Comparison of ENCODE assay signal across 20 cellular contexts in genomic region chr1:47679826-47680225, GRCh38.
A peak's percentile ranks its signal among the peaks of the same experiment; 100 is the strongest.
DNase-seq lines count a peak whose midpoint lies in the region; ATAC-seq, FAIRE-seq and TF ChIP-seq lines count a peak whose summit lies in the region.
"Had no signal": no experiment of that assay in that cellular context is flagged by ENCODE, and none has a peak within 500 bp of the region (broad histone marks: within the 10 kb centered on the region; RNA-seq: fewer than 3 reads in every experiment).

No MANE protein-coding gene starts in this region.

- peaks cover 20 to 50% (median 42%) of the 10 kb centered on the region in 10 experiments for H3K4me1 ChIP-seq in BLaER1 treated with 17β-estradiol and CSF1 and Interleukin-3, amounts not matched to agents 10 nM and 100 nM
- H3K4me1 ChIP-seq in astrocyte (ENCODE audit: insufficient read depth, low read length) = peaks cover 3% of the 10 kb centered on the region
- peaks cover 1% of the 10 kb centered on the region for H3K4me1 ChIP-seq in hepatocyte (ENCODE audit: insufficient read depth)

- H4K20me1 ChIP-seq in BLaER1 treated with 17β-estradiol and CSF1 and Interleukin-3, amounts not matched to agents 10 nM and 100 nM = peaks cover 0 to 5% (median 0%) of the 10 kb centered on the region in 11 experiments; a peak in 1 of 22 replicates
- H4K20me1 ChIP-seq in astrocyte (ENCODE audit: insufficient read depth, low read length) (no peaks in the 10 kb centered on the region), hepatocyte (ENCODE audit: insufficient read depth, poor library complexity, severe bottlenecking) (no peaks in the 10 kb centered on the region)

- no peak overlapping the region for H3K4me3 Mint-ChIP-seq in astrocyte (ENCODE audit: unreplicated experiment)
- H3K4me3 Mint-ChIP-seq: CD4-positive, alpha-beta memory T cell had no signal

- peak overlapping the region; percentile 28 for H3K27ac Mint-ChIP-seq in astrocyte (ENCODE audit: unreplicated experiment)
- H3K27ac Mint-ChIP-seq: CD4-positive, alpha-beta memory T cell had no signal

- FAIRE-seq in astrocyte (lab: Jason Lieb, UNC) = no peak

- H3K79me2 ChIP-seq in astrocyte (ENCODE audit: insufficient read depth, low read length) (no peaks in the 10 kb centered on the region), hepatocyte (no peaks in the 10 kb centered on the region)

- no peaks in the 10 kb centered on the region for H3K9me3 ChIP-seq in BLaER1 treated with 17β-estradiol and CSF1 and Interleukin-3, amounts not matched to agents 10 nM and 100 nM (replicated peaks in 1 of 11)
- H3K9me3 ChIP-seq in astrocyte (ENCODE audit: insufficient read depth, low read depth, low read length) (no peaks in the 10 kb centered on the region), hepatocyte (ENCODE audit: low read depth) (no peaks in the 10 kb centered on the region)

- no peaks in the 10 kb centered on the region for H3K9me2 ChIP-seq in hepatocyte (replicated peaks; ENCODE audit: insufficient read depth)

- DNase-seq in astrocyte (ENCODE audit: low read depth) (no peak), mesenteric fat pad (ENCODE audit: low spot score) (peak; percentile 60), left colon (no peak), hepatocyte (ENCODE audit: low spot score) (no peak)
- peak; percentile 5 for DNase-seq in stimulated activated CD8-positive, alpha-beta memory T cell treated with anti-CD3 and anti-CD28 coated beads, Interleukin-4, amount 100 ng/mL, for 48 hours
- no peak for DNase-seq in activated CD4-positive, alpha-beta T cell treated with anti-CD3 and anti-CD28 coated beads for 4 hours
- DNase-seq: ACHN; AML-193; CD4-positive, alpha-beta memory T cell; HCEC 1CT; MM.1S; NCI-H1105; NCI-H1694 treated with DMSO at 0.1 percent for 48 hours; NCI-H2107; NCI-H2227 treated with DMSO at 0.1 percent for 48 hours; NCI-H524 treated with DMSO at 0.1 percent for 48 hours; Right ventricle myocardium superior had no signal

- H3K36me3 Mint-ChIP-seq in astrocyte (ENCODE audit: low read depth, unreplicated experiment) = peaks cover 2% of the 10 kb centered on the region
- H3K36me3 Mint-ChIP-seq: CD4-positive, alpha-beta memory T cell had no signal

- ATAC-seq in GM18867 (IDR thresholded peaks at IDR 0.05; ENCODE audit: unreplicated experiment) (no peak), left colon (no peak)
- ATAC-seq: Panc1 had no signal

- no peaks in the 10 kb centered on the region; a peak in 1 of 22 replicates for H3K27me3 ChIP-seq in BLaER1 treated with 17β-estradiol and CSF1 and Interleukin-3, amounts not matched to agents 10 nM and 100 nM
- no peaks in the 10 kb centered on the region for H3K27me3 ChIP-seq in astrocyte (ENCODE audit: insufficient read depth, low read length)
- H3K27me3 ChIP-seq in hepatocyte = no peaks in the 10 kb centered on the region

- H3K27ac ChIP-seq in BLaER1 treated with 17β-estradiol and CSF1 and Interleukin-3, amounts not matched to agents 10 nM and 100 nM = no peak overlapping the region
- H3K27ac ChIP-seq in astrocyte (ENCODE audit: low read depth, low read length) (no peak overlapping the region), hepatocyte (no peak overlapping the region)

- WGBS in hepatocyte (ENCODE audit: low lambda C conversion rate, missing lambda C conversion rate) = 95% methylated on average over 7 of the region's 7 CpGs

- peak overlapping the region; percentile 67 to 87 (median 78) for H3K4me2 ChIP-seq in BLaER1 treated with 17β-estradiol and CSF1 and Interleukin-3, amounts not matched to agents 10 nM and 100 nM
- H3K4me2 ChIP-seq in astrocyte (ENCODE audit: low read length) (no peak overlapping the region), hepatocyte (no peak overlapping the region)

- no peak overlapping the region for H2AFZ ChIP-seq in astrocyte (ENCODE audit: low read depth, low read length)
- H2AFZ ChIP-seq in hepatocyte = no peak overlapping the region

- no peak for TF ChIP-seq CTCF in astrocyte (IDR thresholded peaks at IDR 0.05; ENCODE audit: insufficient read depth, low read depth, low read length)
- no peak for TF ChIP-seq CTCF in hepatocyte (IDR thresholded peaks at IDR 0.05; ENCODE audit: poor library complexity)

- no peaks in the 10 kb centered on the region for H3K36me3 ChIP-seq in BLaER1 treated with 17β-estradiol and CSF1 and Interleukin-3, amounts not matched to agents 10 nM and 100 nM
- H3K36me3 ChIP-seq in astrocyte (ENCODE audit: insufficient read depth, low read length) = no peaks in the 10 kb centered on the region
- H3K36me3 ChIP-seq in hepatocyte (replicated peaks; ENCODE audit: insufficient read depth, low read depth) = no peaks in the 10 kb centered on the region

- peaks cover 28% of the 10 kb centered on the region for H3K27me3 Mint-ChIP-seq in astrocyte (ENCODE audit: low read depth, unreplicated experiment)

- no peak overlapping the region for H3K4me3 ChIP-seq in BLaER1 treated with 17β-estradiol and CSF1 and Interleukin-3, amounts not matched to agents 10 nM and 100 nM
- H3K4me3 ChIP-seq in astrocyte (ENCODE audit: insufficient read depth, low read depth, low read length) (no peak overlapping the region), hepatocyte (no peak overlapping the region)

- H3K9ac ChIP-seq in BLaER1 treated with 17β-estradiol and CSF1 and Interleukin-3, amounts not matched to agents 10 nM and 100 nM = no peak overlapping the region
- no peak overlapping the region for H3K9ac ChIP-seq in astrocyte (ENCODE audit: low read length)

- peaks cover 27% of the 10 kb centered on the region for H3K4me1 Mint-ChIP-seq in astrocyte (ENCODE audit: low read depth, unreplicated experiment)
- H3K4me1 Mint-ChIP-seq: CD4-positive, alpha-beta memory T cell had no signal

- H3K9me3 Mint-ChIP-seq in astrocyte (ENCODE audit: unreplicated experiment) = peaks cover 6% of the 10 kb centered on the region

- intact Hi-C loops in left colon (cut with DNase I, micrococcal nuclease) = no loop called here

Comparison
In these comparisons a context has a peak if more than half of its experiments do, and no peak if none do; other contexts are left out.
1. H3K4me2 ChIP-seq: peak in BLaER1 treated with 17β-estradiol and CSF1 and Interleukin-3, amounts not matched to agents 10 nM and 100 nM (11 of 11); none in astrocyte (single experiment) and hepatocyte (single experiment).
2. DNase-seq: peak in mesenteric fat pad (single experiment) and stimulated activated CD8-positive, alpha-beta memory T cell treated with anti-CD3 and anti-CD28 coated beads, Interleukin-4, amount 100 ng/mL, for 48 hours (single experiment); none in astrocyte (single experiment), activated CD4-positive, alpha-beta T cell treated with anti-CD3 and anti-CD28 coated beads for 4 hours (0 of 2), left colon (0 of 2) and hepatocyte (single experiment).